In genomic region chr10:26407406-26407969, GRCh38 we compare ENCODE assay signal across 1 cellular context.
TF ChIP-seq lines count a peak whose summit lies in the region.

No MANE protein-coding gene starts in this region.

TF ChIP-seq in GM12878, 131 proteins besides CTCF, POLR2A, EP300 and RAD21:
- TF ChIP-seq TCF12 (IDR thresholded peaks at IDR 0.05; ENCODE audit: low read depth, low read length) (no peak), ZNF24 (IDR thresholded peaks at IDR 0.05) (no peak), ATF2 (IDR thresholded peaks at IDR 0.05; ENCODE audit: low read length) (no peak), CREM (IDR thresholded peaks at IDR 0.05; ENCODE audit: low read depth) (no peak), ASH2L (IDR thresholded peaks at IDR 0.05; ENCODE audit: borderline replicate concordance, low read depth) (no peak), TCF7 (IDR thresholded peaks at IDR 0.05; ENCODE audit: borderline replicate concordance) (no peak), E2F4 (IDR thresholded peaks at IDR 0.05; ENCODE audit: low read depth, low read length) (no peak), MAX (IDR thresholded peaks at IDR 0.05; ENCODE audit: low read depth, low read length) (no peak), ZBTB40 (IDR thresholded peaks at IDR 0.05; ENCODE audit: borderline replicate concordance) (no peak), SMARCA5 (IDR thresholded peaks at IDR 0.05) (no peak), FOS (IDR thresholded peaks at IDR 0.05; ENCODE audit: borderline replicate concordance, extremely low read depth, insufficient read length) (no peak), TBL1XR1 (IDR thresholded peaks at IDR 0.05; ENCODE audit: low read depth, low read length) (no peak), ZNF217 (IDR thresholded peaks at IDR 0.05) (no peak)
